In the genomic region with DNA sequence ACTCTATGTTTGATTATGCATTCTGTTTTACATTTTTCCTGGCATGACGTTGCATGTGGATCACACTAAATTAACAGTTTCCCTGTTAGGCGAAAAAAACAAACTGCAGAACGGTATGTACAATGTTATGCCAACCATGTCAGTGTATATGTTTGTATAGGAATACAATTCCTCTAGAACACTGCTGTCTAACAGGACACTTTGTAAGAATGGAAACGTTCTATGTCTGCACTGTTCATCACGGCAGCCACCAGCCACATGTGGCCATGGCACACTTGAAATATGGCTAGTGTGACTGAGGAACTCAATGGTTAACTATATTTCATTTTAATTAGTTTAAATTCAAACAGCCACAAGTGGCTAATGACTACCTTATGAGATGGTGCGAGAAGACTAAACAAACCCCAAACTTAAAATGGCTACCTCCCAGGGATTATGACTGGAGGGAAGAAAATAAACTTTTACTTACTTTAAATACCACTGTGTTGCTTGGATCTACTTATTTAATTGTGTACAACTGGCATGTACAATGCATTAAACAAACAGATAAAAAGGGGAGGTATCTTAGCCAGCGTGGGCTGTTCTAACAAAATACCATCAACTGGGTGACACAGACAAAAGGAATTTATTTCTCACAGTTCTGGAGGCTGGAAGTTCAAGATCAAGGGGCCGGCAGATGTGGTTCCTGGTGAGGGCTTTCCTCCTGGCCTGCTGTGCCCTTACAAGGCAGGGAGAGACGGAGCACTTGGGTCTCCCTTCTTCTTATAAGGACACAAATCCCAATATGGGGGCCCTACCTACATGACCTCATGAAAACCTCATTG, we compare ENCODE assay signal across 14 cellular contexts.
DNase-seq lines count a peak whose midpoint lies in the region; ATAC-seq and TF ChIP-seq lines count a peak whose summit lies in the region.
"Had no signal": no experiment of that assay in that cellular context is flagged by ENCODE, and none has a peak within 500 bp of the region (broad histone marks: within the 10 kb centered on the region; RNA-seq: fewer than 3 reads in every experiment).

No MANE protein-coding gene starts in this region.

- no peak overlapping the region for H3K9ac ChIP-seq in DND-41 (ENCODE audit: low read depth, low read length)

- H3K27me3 ChIP-seq in DND-41 (ENCODE audit: insufficient read depth, low read length, poor library complexity) (no peaks in the 10 kb centered on the region), breast epithelium (no peaks in the 10 kb centered on the region)
- no peaks in the 10 kb centered on the region for H3K27me3 ChIP-seq in naive thymus-derived CD4-positive, alpha-beta T cell (ENCODE audit: control insufficient read depth in 2 of 2, insufficient read depth in 2 of 2, low read length in 2 of 2)
- H3K27me3 ChIP-seq: testis had no signal

- peaks cover 98% of the 10 kb centered on the region for H3K79me2 ChIP-seq in DND-41 (ENCODE audit: insufficient read depth, low read length)

- peaks cover 0 to 1% (median 0%) of the 10 kb centered on the region in 11 donors for H3K9me3 Mint-ChIP-seq in naive thymus-derived CD4-positive, alpha-beta T cell

- H3K4me1 ChIP-seq in DND-41 (ENCODE audit: insufficient read depth, low read length): peaks cover 70% of the 10 kb centered on the region
- H3K4me1 ChIP-seq in breast epithelium: peaks cover 19 to 41% of the 10 kb centered on the region in 2 donors
- peaks cover 53 to 72% of the 10 kb centered on the region in 2 donors for H3K4me1 ChIP-seq in naive thymus-derived CD4-positive, alpha-beta T cell (ENCODE audit: control insufficient read depth in 2 of 2, insufficient read depth in 2 of 2, low read length in 2 of 2)

- no peak for TF ChIP-seq CTCF in DND-41 (IDR thresholded peaks at IDR 0.05; ENCODE audit: borderline replicate concordance, extremely low read depth, low read length, poor library complexity, severe bottlenecking)
- TF ChIP-seq CTCF in breast epithelium (IDR thresholded peaks at IDR 0.05): no peak
- TF ChIP-seq CTCF in GM10248 (IDR thresholded peaks at IDR 0.05; ENCODE audit: control extremely low read depth, extremely low read depth, low read depth, missing control alignments): no peak

- POLR2A ChIA-PET in naive thymus-derived CD4-positive, alpha-beta T cell (lab: Charles Lee): interaction anchor here (0.9 kb wide), 1 partner anchor 25 kb away, joined by 3 read pairs; no protein-coding TSS in a partner anchor
- POLR2A ChIA-PET in GM10248 (lab: Yijun Ruan, JAX): no interaction called here

- no peaks in the 10 kb centered on the region for H3K27me3 Mint-ChIP-seq in naive thymus-derived CD4-positive, alpha-beta T cell

- H3K4me1 Mint-ChIP-seq in naive thymus-derived CD4-positive, alpha-beta T cell: peaks cover 53 to 96% (median 92%) of the 10 kb centered on the region in 7 donors

- peak overlapping the region in 1 of 10 donors; percentile 16 for H3K4me3 Mint-ChIP-seq in naive thymus-derived CD4-positive, alpha-beta T cell

- H3K36me3 Mint-ChIP-seq in naive thymus-derived CD4-positive, alpha-beta T cell: peaks cover 4 to 21% (median 8%) of the 10 kb centered on the region in 5 donors

- ATAC-seq in DND-41 (ENCODE audit: insufficient read depth, low read depth) (no peak), HG03135 (IDR thresholded peaks at IDR 0.05; ENCODE audit: unreplicated experiment) (no peak), HG03097 (IDR thresholded peaks at IDR 0.05; ENCODE audit: low FRiP score, unreplicated experiment) (no peak)
- ATAC-seq in naive thymus-derived CD4-positive, alpha-beta T cell: no peak

- H2AFZ ChIP-seq in DND-41 (ENCODE audit: low read depth, low read length): no peak overlapping the region

- DNase-seq in DND-41 (no peak), LoVo (ENCODE audit: low spot score) (peak; percentile 81), breast epithelium (ENCODE audit: low spot score in 2 of 2) (no peak), NCI-H1092 (lab: John Stamatoyannopoulos, UW) (no peak), GM10248 (ENCODE audit: extremely low spot score) (no peak)
- no peak for DNase-seq in naive thymus-derived CD4-positive, alpha-beta T cell
- DNase-seq: anterior cingulate cortex; erythroblast; nucleus accumbens; SHP77 treated with DMSO at 0.1 percent for 48 hours; stimulated activated CD4-positive, alpha-beta T cell treated with anti-CD3 and anti-CD28 coated beads, Interleukin-4, amount 100 ng/mL, for 24 hours; testis had no signal

- no peak for TF ChIP-seq POLR2A in breast epithelium (IDR thresholded peaks at IDR 0.05)

- H4K20me1 ChIP-seq in DND-41 (ENCODE audit: insufficient read depth, low read length): peaks cover 3% of the 10 kb centered on the region; the same call in 1 of the 2 replicates

- intact Hi-C loops in breast epithelium (cut with DNase I; ENCODE audit: low total_unique reads): no loop called here
- intact Hi-C loops in naive thymus-derived CD4-positive, alpha-beta T cell (cut with micrococcal nuclease): no loop called here

- CTCF ChIA-PET in naive thymus-derived CD4-positive, alpha-beta T cell (lab: Charles Lee): interaction anchor here (1.5 kb wide), 1 partner anchor 119 kb away, joined by 7 read pairs; no protein-coding TSS in a partner anchor
- CTCF ChIA-PET in GM10248 (lab: Yijun Ruan, JAX): interaction anchor here (1.5 to 2.7 kb wide), 2 partner anchors 11 to 33 kb away, joined by 3 to 11 read pairs; no protein-coding TSS in a partner anchor

- H3K27ac ChIP-seq in DND-41 (ENCODE audit: low read length) (peak overlapping the region; percentile 58), breast epithelium (peak overlapping the region; percentile 12 to 74)
- no peak overlapping the region for H3K27ac ChIP-seq in naive thymus-derived CD4-positive, alpha-beta T cell (ENCODE audit: low read depth, low read length)
- H3K27ac ChIP-seq: testis had no signal

- H3K9me3 ChIP-seq in DND-41 (ENCODE audit: insufficient read depth, low read length, severe bottlenecking) (no peaks in the 10 kb centered on the region), breast epithelium (no peaks in the 10 kb centered on the region)
- no peaks in the 10 kb centered on the region for H3K9me3 ChIP-seq in naive thymus-derived CD4-positive, alpha-beta T cell (ENCODE audit: control insufficient read depth in 2 of 3, low read length in 3 of 3)
- H3K9me3 ChIP-seq: testis had no signal

- H3K36me3 ChIP-seq in DND-41 (ENCODE audit: insufficient read depth, low read length): peaks cover 10% of the 10 kb centered on the region; the same call in 1 of the 2 replicates
- H3K36me3 ChIP-seq in breast epithelium: no peaks in the 10 kb centered on the region
- H3K36me3 ChIP-seq in naive thymus-derived CD4-positive, alpha-beta T cell (ENCODE audit: control insufficient read depth in 2 of 3, insufficient read depth in 3 of 3, low read length in 3 of 3): peaks cover 0 to 4% (median 0%) of the 10 kb centered on the region in 3 experiments

- H3K27ac Mint-ChIP-seq in naive thymus-derived CD4-positive, alpha-beta T cell: peak overlapping the region in 7 of 9 donors; percentile 22 to 87 (median 68)

- H3K4me2 ChIP-seq in DND-41 (ENCODE audit: insufficient read depth, low read length): no peak overlapping the region

- H3K4me3 ChIP-seq in DND-41 (ENCODE audit: low read depth in 1 of 2, low read length in 2 of 2): no peak overlapping the region
- no peak overlapping the region for H3K4me3 ChIP-seq in breast epithelium
- no peak overlapping the region for H3K4me3 ChIP-seq in naive thymus-derived CD4-positive, alpha-beta T cell (ENCODE audit: low read length)
- H3K4me3 ChIP-seq: testis had no signal
